ENCODE assay signal across 9 cellular contexts in the genomic region with DNA sequence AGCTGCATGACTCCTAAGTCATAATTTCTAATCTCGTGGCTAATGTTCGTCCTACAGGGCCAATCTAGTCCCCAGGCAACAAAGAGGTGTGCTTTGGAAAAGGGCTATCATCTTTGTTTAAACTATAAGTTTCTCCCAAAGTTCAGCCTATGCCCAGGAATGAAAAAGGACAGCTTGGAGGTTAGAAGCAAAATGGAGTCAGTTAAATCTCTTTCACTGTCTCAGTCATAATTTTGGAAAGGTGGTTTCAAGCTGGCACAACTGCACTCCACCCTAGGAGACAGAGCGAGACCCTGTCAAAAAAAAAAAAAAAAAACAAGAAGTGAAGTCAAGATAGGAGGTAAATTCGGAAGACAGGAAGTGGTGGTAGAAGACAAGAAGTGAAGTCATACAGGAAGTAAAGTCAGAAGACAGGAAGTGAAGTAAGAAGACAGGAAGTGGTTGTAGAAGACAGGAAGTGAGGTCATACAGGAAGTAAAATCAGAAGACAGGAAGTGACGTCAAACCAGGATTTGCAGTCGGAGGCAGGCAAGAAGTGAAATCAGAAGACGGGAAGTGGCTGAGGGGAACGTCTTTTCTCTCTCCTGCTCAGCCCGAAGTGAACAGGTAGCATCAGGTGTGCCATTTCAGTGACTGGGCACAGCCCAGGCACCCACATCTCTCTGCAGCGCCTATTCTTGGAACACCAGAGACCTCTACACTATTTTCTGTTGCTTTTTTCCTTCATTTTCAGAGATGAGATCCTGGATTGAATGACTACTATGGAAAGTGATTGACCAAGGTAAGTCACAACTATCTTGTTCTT. TPM values are rescaled to one million over a fixed set of nuclear protein-coding genes. Genes with fewer than 3 reads are reported as not detected.
DNase-seq lines count a peak whose midpoint lies in the region; ATAC-seq lines count a peak whose summit lies in the region.
"Had no signal": no experiment of that assay in that cellular context is flagged by ENCODE, and none has a peak within 500 bp of the region (broad histone marks: within the 10 kb centered on the region; RNA-seq: fewer than 3 reads in every experiment).

No MANE protein-coding gene starts in this region.

- peak overlapping the region; percentile 87 to 98 (median 96) for H3K27ac Mint-ChIP-seq in naive B cell
- peak overlapping the region; percentile 91 for H3K27ac Mint-ChIP-seq in stimulated activated naive CD8-positive, alpha-beta T cell treated with anti-CD3 and anti-CD28 coated beads, Interleukin-15, Interleukin-2, amounts not matched to agents 100 ng/mL and 50 ng/mL, for 24 hours

- no peaks in the 10 kb centered on the region for H3K27me3 ChIP-seq in HAP-1 (ENCODE audit: low read depth)

- in situ Hi-C loops in HAP-1 (cut with MboI; ENCODE audit: low sequenced_read_pairs): no loop called here

- H3K4me1 ChIP-seq in HAP-1: no peaks in the 10 kb centered on the region

- H3K4me3 Mint-ChIP-seq in naive B cell: peak overlapping the region; percentile 58 to 94 (median 75)
- peak overlapping the region; percentile 81 for H3K4me3 Mint-ChIP-seq in stimulated activated naive CD8-positive, alpha-beta T cell treated with anti-CD3 and anti-CD28 coated beads, Interleukin-15, Interleukin-2, amounts not matched to agents 100 ng/mL and 50 ng/mL, for 24 hours

- no peaks in the 10 kb centered on the region for H3K9me3 ChIP-seq in HAP-1

- H3K4me1 Mint-ChIP-seq in naive B cell: peaks cover 0 to 28% (median 20%) of the 10 kb centered on the region in 3 donors
- peaks cover 14% of the 10 kb centered on the region for H3K4me1 Mint-ChIP-seq in stimulated activated naive CD8-positive, alpha-beta T cell treated with anti-CD3 and anti-CD28 coated beads, Interleukin-15, Interleukin-2, amounts not matched to agents 100 ng/mL and 50 ng/mL, for 24 hours (ENCODE audit: low read depth)

- peak; percentile 58 for DNase-seq in COLO829 (ENCODE audit: low spot score)
- peak; percentile 30 to 59 for DNase-seq in HAP-1 (ENCODE audit: low spot score in 2 of 2)
- peak; percentile 51 for DNase-seq in NCI-H226
- peak; percentile 50 for DNase-seq in activated CD4-positive, alpha-beta T cell treated with anti-CD3 and anti-CD28 coated beads for 48 hours
- peak; percentile 56 for DNase-seq in ecto neural progenitor cell (ENCODE audit: low spot score)
- DNase-seq in naive B cell: peak; percentile 82
- DNase-seq: right cardiac atrium had no signal

- H3K27me3 Mint-ChIP-seq in naive B cell: peaks cover 21 to 37% (median 30%) of the 10 kb centered on the region in 3 donors
- H3K27me3 Mint-ChIP-seq in stimulated activated naive CD8-positive, alpha-beta T cell treated with anti-CD3 and anti-CD28 coated beads, Interleukin-15, Interleukin-2, amounts not matched to agents 100 ng/mL and 50 ng/mL, for 24 hours: peaks cover 14% of the 10 kb centered on the region

- ATAC-seq in naive B cell (ENCODE audit: low read depth in 2 of 2) (peak; percentile 91), GM21528 (IDR thresholded peaks at IDR 0.05; ENCODE audit: low FRiP score, unreplicated experiment) (no peak)

- no peaks in the 10 kb centered on the region for H3K36me3 ChIP-seq in HAP-1 (replicated peaks)

- peaks cover 29 to 55% of the 10 kb centered on the region in 2 donors for H3K36me3 Mint-ChIP-seq in naive B cell
- peaks cover 37% of the 10 kb centered on the region for H3K36me3 Mint-ChIP-seq in stimulated activated naive CD8-positive, alpha-beta T cell treated with anti-CD3 and anti-CD28 coated beads, Interleukin-15, Interleukin-2, amounts not matched to agents 100 ng/mL and 50 ng/mL, for 24 hours (ENCODE audit: low read depth)

- H3K4me3 ChIP-seq in HAP-1: peak overlapping the region; percentile 15

- H3K9me3 Mint-ChIP-seq in naive B cell: peaks cover 29 to 64% (median 43%) of the 10 kb centered on the region in 7 donors
- peaks cover 53% of the 10 kb centered on the region for H3K9me3 Mint-ChIP-seq in stimulated activated naive CD8-positive, alpha-beta T cell treated with anti-CD3 and anti-CD28 coated beads, Interleukin-15, Interleukin-2, amounts not matched to agents 100 ng/mL and 50 ng/mL, for 24 hours

RNA-seq across cellular contexts. Expression of gene GP6, which starts 32.2 kb away (rescaled TPM):
- polyA plus RNA-seq in naive B cell (ENCODE audit: low read depth in 6 of 6): 1 to 10 TPM in 1 of 6 donors, under 1 TPM in 4, not detected in 1; 0.13 to 2.1 (median 0.47) TPM

RNA-seq across cellular contexts. Expression of gene NLRP2, which starts 39.7 kb away (rescaled TPM):
- 1 to 10 TPM in 3 of 6 donors, under 1 TPM in 2, not detected in 1; 0.52 to 5.9 (median 1.2) TPM for polyA plus RNA-seq in naive B cell (ENCODE audit: low read depth in 6 of 6)
- polyA plus RNA-seq: right cardiac atrium had no signal

RNA-seq across cellular contexts. Expression of gene RDH13, which starts 57.1 kb away (rescaled TPM):
- polyA plus RNA-seq in naive B cell (ENCODE audit: low read depth in 6 of 6): 10 to 100 TPM in 1 of 6 donors, 1 to 10 TPM in 5; 2.7 to 20.4 (median 8.4) TPM

RNA-seq across cellular contexts. Expression of gene NLRP7, which starts 58.6 kb away (rescaled TPM):
- not detected for polyA plus RNA-seq in naive B cell (ENCODE audit: low read depth in 6 of 6)
- polyA plus RNA-seq: right cardiac atrium had no signal
